8 cellular contexts compared by ENCODE assay signal in genomic region chr14:106845286-106846087, GRCh38.
DNase-seq lines count a peak whose midpoint lies in the region; ATAC-seq and TF ChIP-seq lines count a peak whose summit lies in the region.

No MANE protein-coding gene starts in this region.

- TF ChIP-seq CTCF in DND-41 (IDR thresholded peaks at IDR 0.05; ENCODE audit: borderline replicate concordance, extremely low read depth, low read length, poor library complexity, severe bottlenecking) (no peak), left lung (IDR thresholded peaks at IDR 0.05) (no peak), thoracic aorta (IDR thresholded peaks at IDR 0.05) (no peak)

- peak overlapping the region; percentile 71 for H3K9ac ChIP-seq in DND-41 (ENCODE audit: low read depth, low read length)

- DNase-seq in DND-41, result peak; percentile 77
- DNase-seq in NCI-H187 treated with DMSO at 0.1 percent for 48 hours (lab: John Stamatoyannopoulos, UW), result peak; percentile 71
- DNase-seq in activated T-cell treated with anti-CD3 and anti-CD28 coated beads for 48 hours (ENCODE audit: low read depth), result peak; percentile 42
- peak; percentile 54 to 68 for DNase-seq in left lung
- DNase-seq in thoracic aorta (ENCODE audit: low spot score), result no peak

- intact Hi-C loops in left lung (cut with DNase I), result no loop called here

- peak overlapping the region; percentile 42 to 59; a peak in 3 of 4 replicates for H3K4me3 ChIP-seq in DND-41 (ENCODE audit: low read depth in 1 of 2, low read length in 2 of 2)
- peak overlapping the region; percentile 31 to 45 for H3K4me3 ChIP-seq in left lung
- H3K4me3 ChIP-seq in thoracic aorta, result peak overlapping the region; percentile 69

- peak overlapping the region; percentile 90 for H3K27ac ChIP-seq in DND-41 (ENCODE audit: low read length)
- H3K27ac ChIP-seq in left lung, result peak overlapping the region; percentile 37 to 86
- H3K27ac ChIP-seq in thoracic aorta, result no peak overlapping the region

- H3K36me3 ChIP-seq in DND-41 (ENCODE audit: insufficient read depth, low read length) (no peaks in the 10 kb centered on the region), left lung (no peaks in the 10 kb centered on the region), thoracic aorta (no peaks in the 10 kb centered on the region)

- H3K27me3 ChIP-seq in DND-41 (ENCODE audit: insufficient read depth, low read length, poor library complexity) (no peaks in the 10 kb centered on the region), left lung (peaks cover 0 to 8% of the 10 kb centered on the region in 2 donors), thoracic aorta (replicated peaks; ENCODE audit: insufficient read depth) (no peaks in the 10 kb centered on the region)

- H3K9me3 ChIP-seq in DND-41 (ENCODE audit: insufficient read depth, low read length, severe bottlenecking) (no peaks in the 10 kb centered on the region), left lung (no peaks in the 10 kb centered on the region), thoracic aorta (no peaks in the 10 kb centered on the region)

- H3K4me1 ChIP-seq in DND-41 (ENCODE audit: insufficient read depth, low read length), result peaks cover 49% of the 10 kb centered on the region
- H3K4me1 ChIP-seq in left lung, result peaks cover 0 to 30% of the 10 kb centered on the region in 2 donors
- no peaks in the 10 kb centered on the region for H3K4me1 ChIP-seq in thoracic aorta (ENCODE audit: control insufficient read depth in 1 of 2, low read depth in 2 of 2)

- H4K20me1 ChIP-seq in DND-41 (ENCODE audit: insufficient read depth, low read length), result no peaks in the 10 kb centered on the region

- peak overlapping the region; percentile 68 for H3K4me2 ChIP-seq in DND-41 (ENCODE audit: insufficient read depth, low read length)

- ATAC-seq in DND-41 (ENCODE audit: insufficient read depth, low read depth) (peak; percentile 36), GM21447 (IDR thresholded peaks at IDR 0.05; ENCODE audit: unreplicated experiment) (peak; percentile 44), left lung (peak; percentile 32), thoracic aorta (ENCODE audit: insufficient number of reproducible peaks, low FRiP score, low read depth) (no peak), HG03025 (IDR thresholded peaks at IDR 0.05; ENCODE audit: low FRiP score, unreplicated experiment) (no peak), HG02973 (IDR thresholded peaks at IDR 0.05; ENCODE audit: unreplicated experiment) (no peak)

- H3K79me2 ChIP-seq in DND-41 (ENCODE audit: insufficient read depth, low read length), result no peaks in the 10 kb centered on the region

- H2AFZ ChIP-seq in DND-41 (ENCODE audit: low read depth, low read length), result peak overlapping the region; percentile 69

Comparison
In these comparisons a context has a peak if more than half of its experiments do, and no peak if none do; other contexts are left out.
1. ATAC-seq: peak in DND-41 (single experiment), GM21447 (single experiment) and left lung (single experiment); none in thoracic aorta (single experiment), HG03025 (single experiment) and HG02973 (single experiment).
2. H3K27ac ChIP-seq: peak in DND-41 (single experiment) and left lung (2 of 2); none in thoracic aorta (0 of 2).
3. Peak in every context shown above with its lines, with median percentiles within 50 percentile points of each other: H3K4me3 ChIP-seq.